1 cellular context compared by ENCODE assay signal in genomic region chr6:33878541-33878940, GRCh38.
TF ChIP-seq lines count a peak whose summit lies in the region.

No MANE protein-coding gene starts in this region.

TF ChIP-seq in SK-N-SH, 30 proteins besides CTCF, POLR2A, EP300 and RAD21 (continued from another document):
- TF ChIP-seq, protein P1, sequence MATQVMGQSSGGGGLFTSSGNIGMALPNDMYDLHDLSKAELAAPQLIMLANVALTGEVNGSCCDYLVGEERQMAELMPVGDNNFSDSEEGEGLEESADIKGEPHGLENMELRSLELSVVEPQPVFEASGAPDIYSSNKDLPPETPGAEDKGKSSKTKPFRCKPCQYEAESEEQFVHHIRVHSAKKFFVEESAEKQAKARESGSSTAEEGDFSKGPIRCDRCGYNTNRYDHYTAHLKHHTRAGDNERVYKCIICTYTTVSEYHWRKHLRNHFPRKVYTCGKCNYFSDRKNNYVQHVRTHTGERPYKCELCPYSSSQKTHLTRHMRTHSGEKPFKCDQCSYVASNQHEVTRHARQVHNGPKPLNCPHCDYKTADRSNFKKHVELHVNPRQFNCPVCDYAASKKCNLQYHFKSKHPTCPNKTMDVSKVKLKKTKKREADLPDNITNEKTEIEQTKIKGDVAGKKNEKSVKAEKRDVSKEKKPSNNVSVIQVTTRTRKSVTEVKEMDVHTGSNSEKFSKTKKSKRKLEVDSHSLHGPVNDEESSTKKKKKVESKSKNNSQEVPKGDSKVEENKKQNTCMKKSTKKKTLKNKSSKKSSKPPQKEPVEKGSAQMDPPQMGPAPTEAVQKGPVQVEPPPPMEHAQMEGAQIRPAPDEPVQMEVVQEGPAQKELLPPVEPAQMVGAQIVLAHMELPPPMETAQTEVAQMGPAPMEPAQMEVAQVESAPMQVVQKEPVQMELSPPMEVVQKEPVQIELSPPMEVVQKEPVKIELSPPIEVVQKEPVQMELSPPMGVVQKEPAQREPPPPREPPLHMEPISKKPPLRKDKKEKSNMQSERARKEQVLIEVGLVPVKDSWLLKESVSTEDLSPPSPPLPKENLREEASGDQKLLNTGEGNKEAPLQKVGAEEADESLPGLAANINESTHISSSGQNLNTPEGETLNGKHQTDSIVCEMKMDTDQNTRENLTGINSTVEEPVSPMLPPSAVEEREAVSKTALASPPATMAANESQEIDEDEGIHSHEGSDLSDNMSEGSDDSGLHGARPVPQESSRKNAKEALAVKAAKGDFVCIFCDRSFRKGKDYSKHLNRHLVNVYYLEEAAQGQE (IDR thresholded peaks at IDR 0.05; ENCODE audit: low read depth, low read length): no peak
- TF ChIP-seq RFX5 (IDR thresholded peaks at IDR 0.05; ENCODE audit: low read length) (no peak), SMC3 (IDR thresholded peaks at IDR 0.05; ENCODE audit: low read depth, low read length) (no peak), GABPA (IDR thresholded peaks at IDR 0.05; ENCODE audit: low read depth) (no peak), SIN3A (IDR thresholded peaks at IDR 0.05; ENCODE audit: borderline replicate concordance, low read depth, low read length) (no peak)
- TF ChIP-seq, protein P2, sequence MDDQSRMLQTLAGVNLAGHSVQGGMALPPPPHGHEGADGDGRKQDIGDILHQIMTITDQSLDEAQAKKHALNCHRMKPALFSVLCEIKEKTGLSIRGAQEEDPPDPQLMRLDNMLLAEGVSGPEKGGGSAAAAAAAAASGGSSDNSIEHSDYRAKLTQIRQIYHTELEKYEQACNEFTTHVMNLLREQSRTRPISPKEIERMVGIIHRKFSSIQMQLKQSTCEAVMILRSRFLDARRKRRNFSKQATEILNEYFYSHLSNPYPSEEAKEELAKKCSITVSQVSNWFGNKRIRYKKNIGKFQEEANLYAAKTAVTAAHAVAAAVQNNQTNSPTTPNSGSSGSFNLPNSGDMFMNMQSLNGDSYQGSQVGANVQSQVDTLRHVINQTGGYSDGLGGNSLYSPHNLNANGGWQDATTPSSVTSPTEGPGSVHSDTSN (IDR thresholded peaks at IDR 0.05): no peak
TF ChIP-seq in SK-N-SH: peak in this region for 0.
